ENCODE assay signal across 10 cellular contexts in the genomic region with DNA sequence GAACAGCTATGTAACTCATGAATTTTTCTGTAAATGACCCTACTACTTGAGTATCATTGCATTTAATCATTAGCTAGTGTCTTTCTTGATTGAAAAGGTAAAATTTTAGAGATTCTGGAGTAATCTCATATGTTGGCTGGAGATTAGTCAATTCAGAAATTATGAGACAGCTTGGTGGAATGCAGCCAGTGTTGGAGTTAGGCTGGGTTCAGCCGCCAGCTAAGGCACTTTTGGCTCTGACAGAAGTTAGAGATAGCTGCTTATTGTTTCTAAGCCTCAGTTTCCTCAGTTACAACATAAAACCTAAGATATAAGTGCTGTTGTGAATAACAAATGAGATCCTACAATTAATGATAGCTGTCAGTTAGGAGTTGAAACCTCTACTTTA. TPM values are rescaled to one million over a fixed set of nuclear protein-coding genes. Genes with fewer than 3 reads are reported as not detected.
DNase-seq lines count a peak whose midpoint lies in the region; ATAC-seq, FAIRE-seq and TF ChIP-seq lines count a peak whose summit lies in the region.
"Had no signal": no experiment of that assay in that cellular context is flagged by ENCODE, and none has a peak within 500 bp of the region (broad histone marks: within the 10 kb centered on the region; RNA-seq: fewer than 3 reads in every experiment).

No MANE protein-coding gene starts in this region.

- TF ChIP-seq POLR2A in IMR-90 (IDR thresholded peaks at IDR 0.05; ENCODE audit: low read depth, low read length) (no peak), endothelial cell of umbilical vein (IDR thresholded peaks at IDR 0.05; ENCODE audit: low read depth, low read length) (no peak)

- ATAC-seq in IMR-90 (ENCODE audit: low read depth) (no peak), RWPE2 (ENCODE audit: low read depth) (0 out of 3 replicates have a peak, but pooled peaks have one; percentile 41), GM19351 (IDR thresholded peaks at IDR 0.05; ENCODE audit: unreplicated experiment) (no peak)

- TF ChIP-seq RAD21 in IMR-90 (IDR thresholded peaks at IDR 0.05; ENCODE audit: low read length): no peak

- H3K4me3 ChIP-seq in IMR-90 (ENCODE audit: insufficient read depth, low read depth, low read length) (no peak overlapping the region), RWPE2 (ENCODE audit: severe bottlenecking) (no peak overlapping the region), endothelial cell of umbilical vein (replicated peaks in 1 of 3; ENCODE audit: insufficient read depth in 1 of 3, low read depth in 1 of 3, low read length in 3 of 3) (no peak overlapping the region), osteoblast (ENCODE audit: insufficient read depth, low read length) (no peak overlapping the region)
- H3K4me3 ChIP-seq: BLaER1 had no signal

- H3K4me1 ChIP-seq in IMR-90 (ENCODE audit: control insufficient read depth, insufficient read depth, low read length) (peaks cover 4% of the 10 kb centered on the region; the same call in 1 of the 2 replicates), RWPE2 (ENCODE audit: insufficient read depth, poor library complexity, severe bottlenecking) (peaks cover 3% of the 10 kb centered on the region), endothelial cell of umbilical vein (ENCODE audit: control insufficient read depth, extremely low read depth, insufficient read depth, low read length) (no peaks in the 10 kb centered on the region), osteoblast (ENCODE audit: insufficient read depth, low read length) (peaks cover 11% of the 10 kb centered on the region)

- H3K9me1 ChIP-seq in IMR-90 (ENCODE audit: insufficient read depth, low read length): peaks cover 4% of the 10 kb centered on the region; the same call in 1 of the 2 replicates
- H3K9me1 ChIP-seq in endothelial cell of umbilical vein (replicated peaks; ENCODE audit: control insufficient read depth, extremely low read depth, insufficient read depth, low read length): no peaks in the 10 kb centered on the region

- dilution Hi-C loops in IMR-90 (cut with HindIII; ENCODE audit: low sequenced_read_pairs, unreplicated experiment): no loop called here
- dilution Hi-C loops in endothelial cell of umbilical vein (cut with MboI; ENCODE audit: extremely low pct_ligation_motif_present, low sequenced_read_pairs): no loop called here

- H4K8ac ChIP-seq in IMR-90 (ENCODE audit: low read depth in 2 of 2, low read length in 2 of 2): no peak overlapping the region

- H3K4me2 ChIP-seq in IMR-90 (ENCODE audit: low read depth, low read length) (no peak overlapping the region), endothelial cell of umbilical vein (ENCODE audit: insufficient read depth, low read length) (no peak overlapping the region), osteoblast (ENCODE audit: insufficient read depth, low read length) (peak overlapping the region; percentile 34)
- H3K4me2 ChIP-seq: BLaER1 had no signal

- no peak overlapping the region for H2BK120ac ChIP-seq in IMR-90 (ENCODE audit: low read depth, low read length)

- H3K79me2 ChIP-seq in endothelial cell of umbilical vein (ENCODE audit: control insufficient read depth, insufficient read depth, low read length) (no peaks in the 10 kb centered on the region), osteoblast (ENCODE audit: insufficient read depth, low read length) (peaks cover 26% of the 10 kb centered on the region)

- intact Hi-C loops in IMR-90 (cut with micrococcal nuclease): loop anchor here (1.0 to 5.0 kb wide), 4 partner anchors 163 to 312 kb away; partner anchors contain the start of gene RBM34
- intact Hi-C loops in endothelial cell of umbilical vein (cut with micrococcal nuclease): loop anchor here (1.0 to 2.0 kb wide), 4 partner anchors 163 to 322 kb away; no protein-coding TSS in a partner anchor

- H3K9me3 ChIP-seq in IMR-90 (ENCODE audit: control insufficient read depth, insufficient read depth, low read length): no peaks in the 10 kb centered on the region
- no peaks in the 10 kb centered on the region for H3K9me3 ChIP-seq in RWPE2 (ENCODE audit: severe bottlenecking)
- H3K9me3 ChIP-seq in endothelial cell of umbilical vein (replicated peaks; ENCODE audit: control insufficient read depth, insufficient read depth, low read length): no peaks in the 10 kb centered on the region
- H3K9me3 ChIP-seq in osteoblast (ENCODE audit: low read depth, low read length): no peaks in the 10 kb centered on the region
- H3K9me3 ChIP-seq: BLaER1, neutrophil had no signal

- H2AFZ ChIP-seq in IMR-90 (replicated peaks; ENCODE audit: low read length, poor library complexity): no peak overlapping the region
- no peak overlapping the region for H2AFZ ChIP-seq in endothelial cell of umbilical vein (ENCODE audit: low read depth, low read length)
- no peak overlapping the region for H2AFZ ChIP-seq in osteoblast (ENCODE audit: low read length)

- H3K14ac ChIP-seq in IMR-90 (replicated peaks; ENCODE audit: low read depth, low read length): no peak overlapping the region

- no peak overlapping the region for H2BK20ac ChIP-seq in IMR-90 (ENCODE audit: low read depth, low read length)

- H2BK15ac ChIP-seq in IMR-90 (ENCODE audit: low read depth, low read length): no peak overlapping the region

- DNase-seq in IMR-90 (peak; percentile 35), RWPE2 (ENCODE audit: low spot score) (no peak), endothelial cell of umbilical vein (ENCODE audit: low read depth, low spot score) (no peak), osteoblast (ENCODE audit: insufficient read length, low spot score, missing footprints) (no peak), NCI-H2227 treated with DMSO at 0.1 percent for 48 hours (lab: John Stamatoyannopoulos, UW) (no peak), GDM1 (lab: John Stamatoyannopoulos, UW) (no peak)
- DNase-seq: NCI-H1417 treated with DMSO at 0.1 percent for 48 hours had no signal

- H3K27me3 ChIP-seq in IMR-90 (ENCODE audit: control insufficient read depth, insufficient read depth, low read length) (no peaks in the 10 kb centered on the region), RWPE2 (ENCODE audit: insufficient read depth, poor library complexity, severe bottlenecking) (no peaks in the 10 kb centered on the region), endothelial cell of umbilical vein (ENCODE audit: control insufficient read depth in 2 of 2, insufficient read depth in 2 of 2, low read length in 2 of 2) (no peaks in the 10 kb centered on the region), osteoblast (ENCODE audit: insufficient read depth, low read length) (no peaks in the 10 kb centered on the region)
- H3K27me3 ChIP-seq: BLaER1, neutrophil had no signal

- BruUV-seq in IMR-90 (replicated peaks; lab: Mats Ljungman, UMichigan) (no TSS peak), endothelial cell of umbilical vein (replicated peaks; lab: Mats Ljungman, UMichigan) (no TSS peak)

- no peak overlapping the region for H4K91ac ChIP-seq in IMR-90 (ENCODE audit: insufficient read depth, low read depth, low read length)

- no CpG with 5 or more reads among the region's 1 CpG for WGBS in IMR-90 (ENCODE audit: extremely low coverage in 2 of 2, insufficient read length in 1 of 2), 2 experiments

- no peak overlapping the region for H4K5ac ChIP-seq in IMR-90 (ENCODE audit: low read depth, low read length)

- H3K18ac ChIP-seq in IMR-90 (ENCODE audit: low read depth, low read length): no peak overlapping the region

- H3K9ac ChIP-seq in IMR-90 (ENCODE audit: low read depth, low read length) (no peak overlapping the region), endothelial cell of umbilical vein (replicated peaks; ENCODE audit: extremely low read depth, insufficient read depth, low read length) (no peak overlapping the region)
- H3K9ac ChIP-seq: BLaER1 had no signal

- H3K56ac ChIP-seq in IMR-90 (ENCODE audit: extremely low read depth, insufficient read depth, low read length): no peak overlapping the region

- H3K27ac ChIP-seq in IMR-90 (ENCODE audit: insufficient read depth, low read length): no peak overlapping the region
- no peak overlapping the region for H3K27ac ChIP-seq in RWPE2 (ENCODE audit: poor library complexity, severe bottlenecking)
- H3K27ac ChIP-seq in endothelial cell of umbilical vein (ENCODE audit: insufficient read depth, low read depth, low read length): no peak overlapping the region
- H3K27ac ChIP-seq in osteoblast (ENCODE audit: low read depth, low read length): peak overlapping the region; percentile 25
- H3K27ac ChIP-seq: BLaER1, neutrophil had no signal

- no peak overlapping the region for H2AK5ac ChIP-seq in IMR-90 (ENCODE audit: low read depth, low read length)

- CTCF ChIA-PET in IMR-90 (lab: Yijun Ruan, JAX): interaction anchor here (0.6 to 2.4 kb wide), 17 partner anchors 9 to 966 kb away, joined by 3 to 8 read pairs (median 4); partner anchors contain the start of genes ARID4B, GGPS1 and RBM34
- CTCF ChIA-PET in endothelial cell of umbilical vein (lab: Charles Lee): interaction anchor here (0.6 to 3.7 kb wide), 49 partner anchors 8 to 939 kb away, joined by 3 to 107 read pairs (median 4); partner anchors contain the start of genes ARID4B, GGPS1, RBM34 and TBCE

- no peak overlapping the region for H2BK5ac ChIP-seq in IMR-90 (ENCODE audit: low read depth, low read length, poor library complexity, severe bottlenecking)

- H3K36me3 ChIP-seq in IMR-90 (ENCODE audit: control insufficient read depth, insufficient read depth, low read length): peaks cover 3% of the 10 kb centered on the region; the same call in 1 of the 2 replicates
- H3K36me3 ChIP-seq in RWPE2 (ENCODE audit: low read depth): peaks cover 8% of the 10 kb centered on the region
- no peaks in the 10 kb centered on the region for H3K36me3 ChIP-seq in endothelial cell of umbilical vein (ENCODE audit: control insufficient read depth in 2 of 2, extremely low read depth in 1 of 2, insufficient read depth in 2 of 2, low read length in 2 of 2)
- peaks cover 10% of the 10 kb centered on the region for H3K36me3 ChIP-seq in osteoblast (ENCODE audit: insufficient read depth, low read length)
- H3K36me3 ChIP-seq: neutrophil had no signal

- POLR2A ChIA-PET in IMR-90 (lab: Charles Lee; ENCODE audit: unreplicated experiment): no interaction called here
- POLR2A ChIA-PET in endothelial cell of umbilical vein (lab: Charles Lee): no interaction called here

- H3K4ac ChIP-seq in IMR-90 (ENCODE audit: low read depth, low read length): no peak overlapping the region

- peaks cover 7 to 40% of the 10 kb centered on the region in 2 experiments; a peak in 3 of 4 replicates for H3K79me1 ChIP-seq in IMR-90 (ENCODE audit: low read depth in 1 of 2, low read length in 2 of 2)

- no peak for TF ChIP-seq CTCF in IMR-90 (conservative IDR thresholded peaks at IDR 0.05; ENCODE audit: low read depth, low read length)
- no peak for TF ChIP-seq CTCF in RWPE2 (IDR thresholded peaks at IDR 0.05; ENCODE audit: poor library complexity, severe bottlenecking)
- TF ChIP-seq CTCF in endothelial cell of umbilical vein (IDR thresholded peaks at IDR 0.05; ENCODE audit: extremely low read depth in 1 of 2, insufficient read depth in 1 of 2, low read depth in 1 of 2, low read length in 2 of 2): no peak
- TF ChIP-seq CTCF in osteoblast (IDR thresholded peaks at IDR 0.05; ENCODE audit: extremely low read depth, low read depth, low read length): no peak

- H3K23ac ChIP-seq in IMR-90 (ENCODE audit: low read depth, low read length): no peak overlapping the region

- peaks cover 2% of the 10 kb centered on the region; the same call in 1 of the 2 replicates for H4K20me1 ChIP-seq in IMR-90 (ENCODE audit: insufficient read depth, low read length)
- H4K20me1 ChIP-seq in endothelial cell of umbilical vein (replicated peaks; ENCODE audit: control insufficient read depth, extremely low read depth, insufficient read depth, low read length): no peaks in the 10 kb centered on the region
- H4K20me1 ChIP-seq in osteoblast (ENCODE audit: insufficient read depth, low read length): peaks cover 9% of the 10 kb centered on the region

- FAIRE-seq in endothelial cell of umbilical vein (lab: Jason Lieb, UNC): peak; percentile 24

- in situ Hi-C loops in IMR-90 (cut with MboI; ENCODE audit: low sequenced_read_pairs): loop anchor here (5.0 to 10.0 kb wide), 2 partner anchors 164 to 312 kb away; no protein-coding TSS in a partner anchor

- no peak overlapping the region for H2AK9ac ChIP-seq in IMR-90 (replicated peaks; ENCODE audit: low read depth, low read length, poor library complexity)

RNA-seq across cellular contexts. Expression of gene TBCE, which starts 49.4 kb away (rescaled TPM):
- total RNA-seq in IMR-90 (2012; rRNA removed) (26.7 and 33.1 TPM in 2 replicates), endothelial cell of umbilical vein (28.6 and 32.6 TPM in 2 replicates), osteoblast (22.8 and 26.8 TPM in 2 replicates)
- polyA plus RNA-seq in IMR-90 (2012; rRNA removed) (21.6 and 25.3 TPM in 2 replicates), endothelial cell of umbilical vein (10.0 and 13.7 TPM in 2 replicates)
- polyA plus RNA-seq in IMR-90 (2012; cell fraction: cytosol; rRNA removed): 3.6 and 8.4 TPM in 2 replicates
- polyA plus RNA-seq in IMR-90 (2012; cell fraction: nucleus; rRNA removed; ENCODE audit: low replicate concordance): 5.6 and 43.9 TPM in 2 replicates
- polyA plus RNA-seq in endothelial cell of umbilical vein (2011; cell fraction: cytosol; rRNA removed): 18.4 and 19.6 TPM in 2 replicates
- 44.1 and 45.9 TPM in 2 replicates for polyA plus RNA-seq in endothelial cell of umbilical vein (2011; cell fraction: nucleus; rRNA removed)
- polyA plus RNA-seq in endothelial cell of umbilical vein (2012): 34.8 and 35.9 TPM in 2 replicates
- 16.7 and 23.0 TPM in 2 replicates for polyA minus RNA-seq in endothelial cell of umbilical vein
- polyA minus RNA-seq in endothelial cell of umbilical vein (2011; cell fraction: cytosol; rRNA and poly(A)+ RNA removed): 9.3 TPM
- polyA minus RNA-seq in endothelial cell of umbilical vein (2011; cell fraction: nucleus; rRNA and poly(A)+ RNA removed): 26.7 and 28.8 TPM in 2 replicates
